Comparison of ENCODE assay signal across 17 cellular contexts in the genomic region with DNA sequence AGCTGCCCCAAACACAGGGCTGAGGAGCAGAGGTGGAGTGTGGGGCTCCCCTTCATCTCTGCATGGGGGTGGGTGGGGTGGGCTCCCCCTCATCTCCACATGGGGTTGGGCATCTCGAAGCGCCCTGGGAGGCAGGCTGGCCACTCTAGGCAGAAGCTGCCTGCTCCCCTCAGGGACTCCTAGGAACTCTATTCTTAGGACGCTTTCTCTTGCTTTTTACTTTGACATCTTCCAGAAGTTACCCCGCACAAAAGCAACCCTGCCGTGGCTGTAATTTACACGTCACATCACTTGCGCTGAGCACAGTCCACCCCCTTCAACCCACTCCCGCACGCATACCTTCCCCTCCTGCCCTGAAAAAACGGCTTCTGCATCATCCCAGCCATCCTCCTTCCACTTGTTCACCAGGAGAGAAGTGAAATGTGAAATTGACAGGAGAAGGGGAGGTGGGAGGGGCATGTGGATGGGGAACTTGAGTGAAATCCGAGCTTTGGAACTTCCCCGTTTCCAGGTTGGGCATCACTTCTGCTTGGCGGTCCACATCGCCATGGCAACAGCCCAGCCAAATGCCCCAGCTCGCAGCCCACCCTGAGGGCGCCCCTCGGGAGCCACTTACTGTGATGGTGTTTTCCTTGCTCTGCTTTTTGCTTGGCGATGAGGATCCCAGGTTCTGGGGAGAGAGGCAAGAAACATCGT. TPM values are rescaled to one million over a fixed set of nuclear protein-coding genes. Genes with fewer than 3 reads are reported as not detected.
A peak's percentile ranks its signal among the peaks of the same experiment; 100 is the strongest.
DNase-seq lines count a peak whose midpoint lies in the region; ATAC-seq and TF ChIP-seq lines count a peak whose summit lies in the region.
"Had no signal": no experiment of that assay in that cellular context is flagged by ENCODE, and none has a peak within 500 bp of the region (broad histone marks: within the 10 kb centered on the region; RNA-seq: fewer than 3 reads in every experiment).

No MANE protein-coding gene starts in this region.

- H3K9me3 ChIP-seq in HUES6 (ENCODE audit: control insufficient read depth, insufficient read depth, low read depth, low read length): no peaks in the 10 kb centered on the region
- no peaks in the 10 kb centered on the region for H3K9me3 ChIP-seq in mesenchymal stem cell (ENCODE audit: control insufficient read depth, low read length)
- H3K9me3 ChIP-seq: BE2C, left ventricle myocardium inferior, pancreas had no signal

- no peak overlapping the region for H2AFZ ChIP-seq in mesenchymal stem cell (ENCODE audit: low read depth, low read length)

- TF ChIP-seq CTCF in type B pancreatic cell (conservative IDR thresholded peaks at IDR 0.05): no peak

- H3K4ac ChIP-seq in mesenchymal stem cell (ENCODE audit: low read depth in 1 of 2, low read length in 2 of 2): no peak overlapping the region

- H4K8ac ChIP-seq in mesenchymal stem cell (ENCODE audit: low read length): no peak overlapping the region

- H3K4me1 ChIP-seq in HUES6 (ENCODE audit: control insufficient read depth, insufficient read depth, low read length) (peaks cover 9% of the 10 kb centered on the region; the same call in 1 of the 2 replicates), mesenchymal stem cell (ENCODE audit: control insufficient read depth, insufficient read depth, low read depth, low read length) (peaks cover 5% of the 10 kb centered on the region)
- H3K4me1 ChIP-seq: BE2C, pancreas had no signal

- H3K4me3 ChIP-seq in HUES6 (ENCODE audit: low read depth, low read length): peak overlapping the region; percentile 28; the same call in 1 of the 2 replicates
- no peak overlapping the region for H3K4me3 ChIP-seq in mesenchymal stem cell (ENCODE audit: insufficient read depth in 1 of 2, low read depth in 1 of 2, low read length in 2 of 2)
- H3K4me3 ChIP-seq: pancreas had no signal

- no peak overlapping the region for H3K4me3 Mint-ChIP-seq in dendritic cell treated with granulocyte-macrophage colony-stimulating factor and Interleukin-4, amounts not matched to agents 40 ng/mL and 50 ng/mL, for 4 days
- peak overlapping the region; percentile 58 for H3K4me3 Mint-ChIP-seq in type B pancreatic cell
- H3K4me3 Mint-ChIP-seq: activated CD8-positive, alpha-beta T cell treated with anti-CD3 and anti-CD28 coated beads, Interleukin-2, amount 10 ng/mL, durations not matched to agents 7 days and 5 days; activated naive CD8-positive, alpha-beta T cell; activated T-cell treated with anti-CD3 and anti-CD28 coated beads, Interleukin-2, amount 50 U/mL, for 72 hours; stimulated activated naive B cell treated with anti-CD40 and anti-IgM and Interleukin-4, amounts not matched to agents 10 μg/mL and 1 μg/mL and 100 μg/mL, for 72 hours had no signal

- WGBS in mesenchymal stem cell: 68% methylated on average over 16 of the region's 19 CpGs

- H3K27me3 Mint-ChIP-seq in dendritic cell treated with granulocyte-macrophage colony-stimulating factor and Interleukin-4, amounts not matched to agents 40 ng/mL and 50 ng/mL, for 4 days: no peaks in the 10 kb centered on the region
- H3K27me3 Mint-ChIP-seq in type B pancreatic cell: peaks cover 49% of the 10 kb centered on the region

- intact Hi-C loops in dendritic cell treated with granulocyte-macrophage colony-stimulating factor and Interleukin-4, amounts not matched to agents 40 ng/mL and 50 ng/mL, for 4 days (cut with micrococcal nuclease): no loop called here

- H3K14ac ChIP-seq in mesenchymal stem cell (ENCODE audit: low read length in 2 of 2): no peak overlapping the region

- DNase-seq in mesenchymal stem cell (no peak), type B pancreatic cell (ENCODE audit: extremely low spot score, unreplicated experiment) (no peak), iPS-NIHi7 (ENCODE audit: extremely low spot score) (no peak)
- DNase-seq: BE2C, left ventricle myocardium inferior, pancreas had no signal

- H3K36me3 ChIP-seq in HUES6 (ENCODE audit: control insufficient read depth, insufficient read depth, low read length): no peaks in the 10 kb centered on the region
- H3K36me3 ChIP-seq in mesenchymal stem cell (ENCODE audit: control insufficient read depth in 1 of 2, insufficient read depth in 2 of 2, low read depth in 1 of 2, low read length in 2 of 2): peaks cover 4 to 29% of the 10 kb centered on the region in 2 experiments
- H3K36me3 ChIP-seq: BE2C, pancreas had no signal

- no peak overlapping the region for H3K23ac ChIP-seq in mesenchymal stem cell (ENCODE audit: low read length in 2 of 2)

- H3K4me2 ChIP-seq in mesenchymal stem cell (ENCODE audit: low read length, poor library complexity, severe bottlenecking): no peak overlapping the region

- no peaks in the 10 kb centered on the region for H3K27me3 ChIP-seq in HUES6 (ENCODE audit: control insufficient read depth, insufficient read depth, low read length)
- H3K27me3 ChIP-seq in mesenchymal stem cell (ENCODE audit: control insufficient read depth in 1 of 2, insufficient read depth in 1 of 2, low read length in 2 of 2): peaks cover 0 to 17% of the 10 kb centered on the region in 2 experiments
- H3K27me3 ChIP-seq: BE2C had no signal

- H3K4me1 Mint-ChIP-seq in dendritic cell treated with granulocyte-macrophage colony-stimulating factor and Interleukin-4, amounts not matched to agents 40 ng/mL and 50 ng/mL, for 4 days (ENCODE audit: low read depth): peaks cover 16% of the 10 kb centered on the region
- H3K4me1 Mint-ChIP-seq in type B pancreatic cell (ENCODE audit: unreplicated experiment): peaks cover 13% of the 10 kb centered on the region

- H3K27ac Mint-ChIP-seq in dendritic cell treated with granulocyte-macrophage colony-stimulating factor and Interleukin-4, amounts not matched to agents 40 ng/mL and 50 ng/mL, for 4 days: peak overlapping the region; percentile 33
- no peak overlapping the region for H3K27ac Mint-ChIP-seq in type B pancreatic cell
- H3K27ac Mint-ChIP-seq: activated CD8-positive, alpha-beta T cell treated with anti-CD3 and anti-CD28 coated beads, Interleukin-2, amount 10 ng/mL, durations not matched to agents 7 days and 5 days; activated naive CD8-positive, alpha-beta T cell; activated T-cell treated with anti-CD3 and anti-CD28 coated beads, Interleukin-2, amount 50 U/mL, for 72 hours; stimulated activated naive B cell treated with anti-CD40 and anti-IgM and Interleukin-4, amounts not matched to agents 10 μg/mL and 1 μg/mL and 100 μg/mL, for 72 hours had no signal

- no peak overlapping the region for H2BK15ac ChIP-seq in mesenchymal stem cell (ENCODE audit: low read depth, poor library complexity, severe bottlenecking)

- no peak overlapping the region for H4K91ac ChIP-seq in mesenchymal stem cell (ENCODE audit: low read length)

- no peaks in the 10 kb centered on the region for H3K79me1 ChIP-seq in mesenchymal stem cell (replicated peaks; ENCODE audit: low read length, poor library complexity, severe bottlenecking)

- H2BK12ac ChIP-seq in mesenchymal stem cell (ENCODE audit: low read length in 2 of 2): no peak overlapping the region

- peaks cover 68% of the 10 kb centered on the region for H3K36me3 Mint-ChIP-seq in dendritic cell treated with granulocyte-macrophage colony-stimulating factor and Interleukin-4, amounts not matched to agents 40 ng/mL and 50 ng/mL, for 4 days (ENCODE audit: low read depth)
- H3K36me3 Mint-ChIP-seq in type B pancreatic cell: no peaks in the 10 kb centered on the region
- H3K36me3 Mint-ChIP-seq: activated naive CD8-positive, alpha-beta T cell had no signal

- H2BK5ac ChIP-seq in mesenchymal stem cell (ENCODE audit: low read depth, low read length, poor library complexity, severe bottlenecking): no peak overlapping the region

- no peak overlapping the region for H2AK5ac ChIP-seq in mesenchymal stem cell (ENCODE audit: low read length, severe bottlenecking)

- no peak overlapping the region for H2BK120ac ChIP-seq in mesenchymal stem cell (ENCODE audit: low read depth, low read length)

- no peaks in the 10 kb centered on the region for H3K9me3 Mint-ChIP-seq in dendritic cell treated with granulocyte-macrophage colony-stimulating factor and Interleukin-4, amounts not matched to agents 40 ng/mL and 50 ng/mL, for 4 days
- no peaks in the 10 kb centered on the region for H3K9me3 Mint-ChIP-seq in type B pancreatic cell
- H3K9me3 Mint-ChIP-seq: activated T-cell treated with anti-CD3 and anti-CD28 coated beads, Interleukin-2, amount 50 U/mL, for 72 hours; stimulated activated naive B cell treated with anti-CD40 and anti-IgM and Interleukin-4, amounts not matched to agents 10 μg/mL and 1 μg/mL and 100 μg/mL, for 72 hours had no signal

- H3K27ac ChIP-seq in HUES6 (ENCODE audit: low read depth, low read length): no peak overlapping the region
- no peak overlapping the region for H3K27ac ChIP-seq in mesenchymal stem cell (ENCODE audit: low read length, poor library complexity, severe bottlenecking)
- H3K27ac ChIP-seq: coronary artery, left ventricle myocardium inferior, pancreas had no signal

- no peak overlapping the region for H3K9ac ChIP-seq in HUES6 (ENCODE audit: low read length)
- peak overlapping the region; percentile 29 for H3K9ac ChIP-seq in mesenchymal stem cell (ENCODE audit: low read length)

- H3K18ac ChIP-seq in mesenchymal stem cell (ENCODE audit: low read depth in 1 of 2, low read length in 2 of 2): no peak overlapping the region

- ATAC-seq in HG03565 (IDR thresholded peaks at IDR 0.05; ENCODE audit: unreplicated experiment): no peak
- ATAC-seq in GM21423 (IDR thresholded peaks at IDR 0.05; ENCODE audit: unreplicated experiment): no peak
- ATAC-seq: activated CD8-positive, alpha-beta T cell treated with anti-CD3 and anti-CD28 coated beads, Interleukin-2, amount 10 ng/mL, durations not matched to agents 7 days and 5 days; activated T-cell treated with anti-CD3 and anti-CD28 coated beads, Interleukin-2, amount 50 U/mL, for 72 hours had no signal

RNA-seq across cellular contexts. Expression of gene RCVRN, which starts 53.7 kb away (rescaled TPM):
- 1.4 TPM for polyA plus RNA-seq in mesenchymal stem cell (2013, experiment 1 of 2)
- 1.4 TPM for polyA plus RNA-seq in mesenchymal stem cell (2013, experiment 2 of 2)
- total RNA-seq in type B pancreatic cell (ENCODE audit: low replicate concordance): 0.14 TPM in 1 of 2 replicates, not detected in the other
- total RNA-seq: activated CD8-positive, alpha-beta T cell treated with anti-CD3 and anti-CD28 coated beads, Interleukin-2, amount 10 ng/mL, durations not matched to agents 7 days and 5 days; activated T-cell treated with anti-CD3 and anti-CD28 coated beads, Interleukin-2, amount 50 U/mL, for 72 hours; fibroblast of villous mesenchyme; M059J; pancreas had no signal
